Comparison of ENCODE assay signal across 8 cellular contexts in the genomic region with DNA sequence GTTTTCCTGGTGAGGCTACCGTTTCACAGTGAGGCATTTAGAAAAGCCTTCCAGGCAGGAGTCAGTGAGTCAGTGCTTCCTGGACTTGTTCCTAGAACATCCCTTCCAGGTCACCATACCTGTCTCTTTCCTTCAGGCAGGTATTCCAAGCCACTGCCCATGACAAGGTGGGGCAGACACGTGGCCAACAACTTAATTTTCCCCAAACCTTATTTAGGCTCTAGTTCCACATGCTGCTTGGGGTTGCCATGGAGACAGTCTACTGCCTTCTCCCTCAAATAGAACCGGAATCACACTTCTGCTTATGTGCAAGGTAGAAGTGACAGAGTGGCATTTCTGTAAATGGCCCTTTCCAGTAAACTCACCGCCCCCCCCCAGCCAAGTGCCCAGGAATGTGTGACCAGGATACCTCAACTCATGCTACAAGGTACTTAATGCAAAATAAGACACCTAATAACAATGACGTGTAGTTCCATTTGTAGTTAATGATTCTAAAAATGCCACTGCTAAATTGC.
DNase-seq lines count a peak whose midpoint lies in the region; ATAC-seq lines count a peak whose summit lies in the region.

No MANE protein-coding gene starts in this region.

- no peaks in the 10 kb centered on the region for H3K27me3 Mint-ChIP-seq in T-helper 2 cell treated with Interferon-gamma antibody and Interleukin-4, amounts not matched to agents 5 μg/mL and 100 μg/mL, for 36 hours (ENCODE audit: low read depth)

- ATAC-seq in GM21381 (IDR thresholded peaks at IDR 0.05; ENCODE audit: unreplicated experiment): peak; percentile 74
- ATAC-seq in HG03571 (IDR thresholded peaks at IDR 0.05; ENCODE audit: unreplicated experiment): peak; percentile 52

- H3K27ac ChIP-seq in cingulate gyrus (ENCODE audit: low read depth, low read length): peak overlapping the region; percentile 21

- H3K27ac Mint-ChIP-seq in T-helper 2 cell treated with Interferon-gamma antibody and Interleukin-4, amounts not matched to agents 5 μg/mL and 100 μg/mL, for 36 hours: no peak overlapping the region

- H3K9me3 Mint-ChIP-seq in T-helper 2 cell treated with Interferon-gamma antibody and Interleukin-4, amounts not matched to agents 5 μg/mL and 100 μg/mL, for 36 hours: no peaks in the 10 kb centered on the region

- no peaks in the 10 kb centered on the region for H3K4me1 Mint-ChIP-seq in T-helper 2 cell treated with Interferon-gamma antibody and Interleukin-4, amounts not matched to agents 5 μg/mL and 100 μg/mL, for 36 hours (ENCODE audit: low read depth)

- peak; percentile 33 for DNase-seq in DMS79 (lab: John Stamatoyannopoulos, UW)
- DNase-seq in activated effector memory CD4-positive, alpha-beta T cell treated with Interleukin-2 at 50 U/mL for 16 hours: no peak
- no peak for DNase-seq in NCI-H1436 treated with DMSO at 0.1 percent for 48 hours (lab: John Stamatoyannopoulos, UW)
- no peak for DNase-seq in KG1 (lab: John Stamatoyannopoulos, UW)
- no peak for DNase-seq in T-helper 2 cell treated with Interferon-gamma antibody and Interleukin-4, amounts not matched to agents 5 μg/mL and 100 μg/mL, for 36 hours (ENCODE audit: low spot score)

- H3K4me3 Mint-ChIP-seq in T-helper 2 cell treated with Interferon-gamma antibody and Interleukin-4, amounts not matched to agents 5 μg/mL and 100 μg/mL, for 36 hours: no peak overlapping the region

- no peaks in the 10 kb centered on the region for H3K36me3 Mint-ChIP-seq in T-helper 2 cell treated with Interferon-gamma antibody and Interleukin-4, amounts not matched to agents 5 μg/mL and 100 μg/mL, for 36 hours (ENCODE audit: low read depth)
